8 cellular contexts compared by ENCODE assay signal in genomic region chr17:80859004-80859941, GRCh38.
DNase-seq lines count a peak whose midpoint lies in the region; ATAC-seq lines count a peak whose summit lies in the region.

No MANE protein-coding gene starts in this region.

- no peak for ATAC-seq in stimulated activated naive CD8-positive, alpha-beta T cell treated with anti-CD3 and anti-CD28 coated beads, Interleukin-15, Interleukin-2, amounts not matched to agents 100 U/mL and 50 U/mL, for 24 hours
- ATAC-seq in GM19395 (IDR thresholded peaks at IDR 0.05; ENCODE audit: unreplicated experiment) (no peak), GM21786 (IDR thresholded peaks at IDR 0.05; ENCODE audit: unreplicated experiment) (no peak)

- no peak for DNase-seq in stimulated activated naive CD8-positive, alpha-beta T cell treated with anti-CD3 and anti-CD28 coated beads, Interleukin-15, Interleukin-2, amounts not matched to agents 100 U/mL and 50 U/mL, for 24 hours
- DNase-seq in hypothalamus (lab: John Stamatoyannopoulos, UW): peak in 39 of 51 donors; percentile 12 to 86 (median 50)
- no peak for DNase-seq in GDM1 (lab: John Stamatoyannopoulos, UW)

- peaks cover 9% of the 10 kb centered on the region for H3K9me3 Mint-ChIP-seq in stimulated activated naive CD8-positive, alpha-beta T cell treated with anti-CD3 and anti-CD28 coated beads, Interleukin-15, Interleukin-2, amounts not matched to agents 100 ng/mL and 50 ng/mL, for 24 hours

- H3K27ac Mint-ChIP-seq in stimulated activated naive CD8-positive, alpha-beta T cell treated with anti-CD3 and anti-CD28 coated beads, Interleukin-15, Interleukin-2, amounts not matched to agents 100 ng/mL and 50 ng/mL, for 24 hours: peak overlapping the region; percentile 98

- H3K4me3 ChIP-seq in stomach smooth muscle (ENCODE audit: low read length in 2 of 2): peak overlapping the region in 1 of 2 donors; percentile 47

- peaks cover 21% of the 10 kb centered on the region for H3K4me1 ChIP-seq in stomach smooth muscle (ENCODE audit: control insufficient read depth, insufficient read depth, low read length)

- no peaks in the 10 kb centered on the region for H3K27me3 ChIP-seq in stomach smooth muscle (ENCODE audit: control insufficient read depth in 1 of 2, insufficient read depth in 2 of 2, low read length in 2 of 2)

- H3K4me3 Mint-ChIP-seq in stimulated activated naive CD8-positive, alpha-beta T cell treated with anti-CD3 and anti-CD28 coated beads, Interleukin-15, Interleukin-2, amounts not matched to agents 100 ng/mL and 50 ng/mL, for 24 hours: no peak overlapping the region

- peaks cover 84% of the 10 kb centered on the region for H3K36me3 Mint-ChIP-seq in stimulated activated naive CD8-positive, alpha-beta T cell treated with anti-CD3 and anti-CD28 coated beads, Interleukin-15, Interleukin-2, amounts not matched to agents 100 ng/mL and 50 ng/mL, for 24 hours (ENCODE audit: low read depth)

- no peaks in the 10 kb centered on the region for H3K27me3 Mint-ChIP-seq in stimulated activated naive CD8-positive, alpha-beta T cell treated with anti-CD3 and anti-CD28 coated beads, Interleukin-15, Interleukin-2, amounts not matched to agents 100 ng/mL and 50 ng/mL, for 24 hours

- peaks cover 87% of the 10 kb centered on the region for H3K4me1 Mint-ChIP-seq in stimulated activated naive CD8-positive, alpha-beta T cell treated with anti-CD3 and anti-CD28 coated beads, Interleukin-15, Interleukin-2, amounts not matched to agents 100 ng/mL and 50 ng/mL, for 24 hours (ENCODE audit: low read depth)

- H3K9ac ChIP-seq in stomach smooth muscle (ENCODE audit: low read length in 2 of 2): no peak overlapping the region

- peaks cover 0 to 2% of the 10 kb centered on the region in 2 donors for H3K36me3 ChIP-seq in stomach smooth muscle (ENCODE audit: control insufficient read depth in 2 of 2, insufficient read depth in 2 of 2, low read length in 2 of 2)

- no peaks in the 10 kb centered on the region for H3K9me3 ChIP-seq in stomach smooth muscle (ENCODE audit: control insufficient read depth in 2 of 2, low read length in 2 of 2)

- peak overlapping the region; percentile 32 for H3K27ac ChIP-seq in angular gyrus (ENCODE audit: low read depth, low read length)
- peak overlapping the region; percentile 18 for H3K27ac ChIP-seq in stomach smooth muscle (ENCODE audit: low read length)

Comparison
In these comparisons a context has a peak if more than half of its experiments do, and no peak if none do; other contexts are left out.
1. DNase-seq: peak in hypothalamus (39 of 51); none in stimulated activated naive CD8-positive, alpha-beta T cell treated with anti-CD3 and anti-CD28 coated beads, Interleukin-15, Interleukin-2, amounts not matched to agents 100 U/mL and 50 U/mL, for 24 hours (single experiment) and GDM1 (single experiment).